Comparison of ENCODE assay signal across 1 cellular context in genomic region chr4:16824278-16824806, GRCh38.
TF ChIP-seq lines count a peak whose summit lies in the region.

No MANE protein-coding gene starts in this region.

TF ChIP-seq in H1, 55 proteins besides CTCF, POLR2A, EP300 and RAD21 (continued from another document):
- TF ChIP-seq CHD7 (IDR thresholded peaks at IDR 0.05; ENCODE audit: insufficient replicate concordance, low read length) (no peak), CHD2 (IDR thresholded peaks at IDR 0.05; ENCODE audit: low read length) (no peak), CBX8 (IDR thresholded peaks at IDR 0.05; ENCODE audit: borderline replicate concordance, low read depth, low read length) (no peak), CEBPB (IDR thresholded peaks at IDR 0.05; ENCODE audit: low read depth, low read length) (no peak)
